ENCODE assay signal across 23 cellular contexts in the genomic region with DNA sequence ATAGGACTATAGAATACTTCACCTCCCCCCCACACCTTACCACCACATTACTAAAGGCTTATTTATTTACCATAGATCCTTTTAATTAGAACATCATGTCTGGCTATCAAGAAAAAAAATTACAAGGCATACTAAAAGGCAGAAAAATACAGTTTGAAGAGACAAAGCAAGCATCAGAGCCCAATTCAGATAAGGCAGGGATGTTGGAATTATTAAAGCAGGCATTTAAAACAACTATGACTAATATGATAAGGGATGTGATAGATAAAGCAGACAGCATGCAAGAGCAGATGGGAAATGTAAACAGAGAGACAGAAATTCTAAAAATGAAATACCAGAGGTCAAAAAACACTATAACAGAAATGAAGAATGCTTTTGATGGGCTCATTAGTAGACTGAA. TPM values are rescaled to one million over a fixed set of nuclear protein-coding genes. Genes with fewer than 3 reads are reported as not detected.
"Had no signal": no experiment of that assay in that cellular context is flagged by ENCODE, and none has a peak within 500 bp of the region (broad histone marks: within the 10 kb centered on the region; RNA-seq: fewer than 3 reads in every experiment).

No MANE protein-coding gene starts in this region.

- H3K27ac Mint-ChIP-seq: dendritic cell treated with granulocyte-macrophage colony-stimulating factor and Interleukin-4, amounts not matched to agents 40 ng/mL and 50 ng/mL, for 4 days; effector memory CD8-positive, alpha-beta T cell; naive thymus-derived CD4-positive, alpha-beta T cell; type B pancreatic cell had no signal

- H3K36me3 ChIP-seq: esophagus muscularis mucosa, neutrophil had no signal

- H3K9me3 Mint-ChIP-seq: effector memory CD8-positive, alpha-beta T cell had no signal

- H3K4me3 Mint-ChIP-seq: dendritic cell treated with granulocyte-macrophage colony-stimulating factor and Interleukin-4, amounts not matched to agents 40 ng/mL and 50 ng/mL, for 4 days; effector memory CD8-positive, alpha-beta T cell; naive thymus-derived CD4-positive, alpha-beta T cell; type B pancreatic cell had no signal

- H3K27me3 Mint-ChIP-seq: dendritic cell treated with granulocyte-macrophage colony-stimulating factor and Interleukin-4, amounts not matched to agents 40 ng/mL and 50 ng/mL, for 4 days had no signal

- H3K27me3 ChIP-seq: esophagus muscularis mucosa, neutrophil had no signal

- H3K4me3 ChIP-seq: esophagus muscularis mucosa, psoas muscle, skin epidermis had no signal

- H3K4me1 ChIP-seq: esophagus muscularis mucosa, psoas muscle had no signal

- ATAC-seq: effector memory CD8-positive, alpha-beta T cell; naive thymus-derived CD4-positive, alpha-beta T cell; psoas muscle; sciatic nerve had no signal

- H3K36me3 Mint-ChIP-seq: naive thymus-derived CD4-positive, alpha-beta T cell had no signal

- DNase-seq: effector memory CD8-positive, alpha-beta T cell; foreskin melanocyte; head of caudate nucleus; hippocampal formation; kidney glomerular epithelial cell; naive thymus-derived CD4-positive, alpha-beta T cell; psoas muscle; stimulated activated CD4-positive, alpha-beta T cell treated with anti-CD3 and anti-CD28 coated beads, Interleukin-12 subunit alpha, Interleukin-12 subunit beta, amount 100 ng/mL, for 4 hours; stimulated activated CD4-positive, alpha-beta T cell treated with anti-CD3 and anti-CD28 coated beads, Interleukin-2, amount 100 ng/mL, for 48 hours; stimulated activated naive CD4-positive, alpha-beta T cell treated with Interleukin-2 at 50 U/mL for 16 hours had no signal

- H3K27ac ChIP-seq: epithelial cell of prostate, esophagus muscularis mucosa, neutrophil, psoas muscle, skin epidermis had no signal

- H3K9me3 ChIP-seq: neutrophil had no signal

RNA-seq across cellular contexts. Expression of gene SMIM21, which starts 55.4 kb away (rescaled TPM):
- total RNA-seq: esophagus muscularis mucosa; liver; lung microvascular endothelial cell; mesenteric fat pad; mononuclear cell; naive thymus-derived CD4-positive, alpha-beta T cell; osteoblast; psoas muscle; sciatic nerve had no signal
- polyA plus RNA-seq: liver; naive thymus-derived CD4-positive, alpha-beta T cell; neural cell; psoas muscle had no signal
